ENCODE assay signal across 9 cellular contexts in genomic region chr9:114696814-114697544, GRCh38. TPM values are rescaled to one million over a fixed set of nuclear protein-coding genes. Genes with fewer than 3 reads are reported as not detected.
DNase-seq lines count a peak whose midpoint lies in the region; ATAC-seq, FAIRE-seq and TF ChIP-seq lines count a peak whose summit lies in the region.
"Had no signal": no experiment of that assay in that cellular context is flagged by ENCODE, and none has a peak within 500 bp of the region (broad histone marks: within the 10 kb centered on the region; RNA-seq: fewer than 3 reads in every experiment).

No MANE protein-coding gene starts in this region.

- no peak for TF ChIP-seq CTCF in GM10248 (IDR thresholded peaks at IDR 0.05; ENCODE audit: control extremely low read depth, extremely low read depth, low read depth, missing control alignments)
- no peak for TF ChIP-seq CTCF in MM.1S (IDR thresholded peaks at IDR 0.05; ENCODE audit: low read length)
- no peak for TF ChIP-seq CTCF in endothelial cell of umbilical vein (IDR thresholded peaks at IDR 0.05; ENCODE audit: extremely low read depth in 1 of 2, insufficient read depth in 1 of 2, low read depth in 1 of 2, low read length in 2 of 2)

- peaks cover 20% of the 10 kb centered on the region for H3F3A ChIP-seq in MM.1S (ENCODE audit: insufficient read depth, low read length)

- CTCF ChIA-PET in GM10248 (lab: Yijun Ruan, JAX), result interaction anchor here (1.0 to 4.5 kb wide), 7 partner anchors 10 to 317 kb away, joined by 3 to 33 read pairs (median 4); partner anchors contain the start of gene TEX48
- CTCF ChIA-PET in endothelial cell of umbilical vein (lab: Charles Lee), result no interaction called here

- no peaks in the 10 kb centered on the region for H3K9me1 ChIP-seq in endothelial cell of umbilical vein (replicated peaks; ENCODE audit: control insufficient read depth, extremely low read depth, insufficient read depth, low read length)

- POLR2A ChIA-PET in GM10248 (lab: Yijun Ruan, JAX), result interaction anchor here (1.4 kb wide), 1 partner anchor 10 kb away, joined by 5 read pairs; no protein-coding TSS in a partner anchor
- POLR2A ChIA-PET in endothelial cell of umbilical vein (lab: Charles Lee), result no interaction called here

- ATAC-seq in GM21576 (IDR thresholded peaks at IDR 0.05; ENCODE audit: unreplicated experiment), result peak; percentile 71

- dilution Hi-C loops in endothelial cell of umbilical vein (cut with MboI; ENCODE audit: extremely low pct_ligation_motif_present, low sequenced_read_pairs), result no loop called here

- no peaks in the 10 kb centered on the region for H3K79me2 ChIP-seq in MM.1S (ENCODE audit: low read length)
- H3K79me2 ChIP-seq in endothelial cell of umbilical vein (ENCODE audit: control insufficient read depth, insufficient read depth, low read length), result no peaks in the 10 kb centered on the region

- no peak for FAIRE-seq in endothelial cell of umbilical vein (lab: Jason Lieb, UNC)

- peak; percentile 68 for DNase-seq in GM10248 (ENCODE audit: extremely low spot score)
- peak; percentile 78 for DNase-seq in MM.1S
- no peak for DNase-seq in endothelial cell of umbilical vein (ENCODE audit: low read depth, low spot score)
- no peak for DNase-seq in NCI-H748 (lab: John Stamatoyannopoulos, UW; ENCODE audit: unreplicated experiment)
- no peak for DNase-seq in pons (ENCODE audit: low spot score)
- DNase-seq in DMS153 (lab: John Stamatoyannopoulos, UW), result no peak
- no peak for DNase-seq in midbrain (lab: John Stamatoyannopoulos, UW)

- no peak overlapping the region for H2AFZ ChIP-seq in MM.1S (ENCODE audit: low read length)
- H2AFZ ChIP-seq in endothelial cell of umbilical vein (ENCODE audit: low read depth, low read length), result no peak overlapping the region

- intact Hi-C loops in endothelial cell of umbilical vein (cut with micrococcal nuclease), result no loop called here

- H3K9ac ChIP-seq in MM.1S (ENCODE audit: low read length), result no peak overlapping the region
- no peak overlapping the region for H3K9ac ChIP-seq in endothelial cell of umbilical vein (replicated peaks; ENCODE audit: extremely low read depth, insufficient read depth, low read length)

- H3K9me3 ChIP-seq in MM.1S (replicated peaks; ENCODE audit: insufficient read depth, low read length) (no peaks in the 10 kb centered on the region), endothelial cell of umbilical vein (replicated peaks; ENCODE audit: control insufficient read depth, insufficient read depth, low read length) (no peaks in the 10 kb centered on the region)

- H3K27me3 ChIP-seq in MM.1S (replicated peaks; ENCODE audit: insufficient read depth, low read length), result no peaks in the 10 kb centered on the region
- H3K27me3 ChIP-seq in endothelial cell of umbilical vein (ENCODE audit: control insufficient read depth in 2 of 2, insufficient read depth in 2 of 2, low read length in 2 of 2), result no peaks in the 10 kb centered on the region

- H3K36me3 ChIP-seq in MM.1S (replicated peaks; ENCODE audit: insufficient read depth, low read length), result no peaks in the 10 kb centered on the region
- no peaks in the 10 kb centered on the region for H3K36me3 ChIP-seq in endothelial cell of umbilical vein (ENCODE audit: control insufficient read depth in 2 of 2, extremely low read depth in 1 of 2, insufficient read depth in 2 of 2, low read length in 2 of 2)

- H4K20me1 ChIP-seq in MM.1S (ENCODE audit: insufficient read depth, low read length) (no peaks in the 10 kb centered on the region), endothelial cell of umbilical vein (replicated peaks; ENCODE audit: control insufficient read depth, extremely low read depth, insufficient read depth, low read length) (no peaks in the 10 kb centered on the region)

- TF ChIP-seq POLR2A in endothelial cell of umbilical vein (IDR thresholded peaks at IDR 0.05; ENCODE audit: low read depth, low read length), result no peak

- H3K9me2 ChIP-seq in MM.1S (replicated peaks; ENCODE audit: insufficient read depth, low read length), result no peaks in the 10 kb centered on the region

- no TSS peak for BruUV-seq in endothelial cell of umbilical vein (replicated peaks; lab: Mats Ljungman, UMichigan)

- no peak overlapping the region for H3K4me3 ChIP-seq in MM.1S (ENCODE audit: low read length)
- no peak overlapping the region for H3K4me3 ChIP-seq in endothelial cell of umbilical vein (replicated peaks in 1 of 3; ENCODE audit: insufficient read depth in 1 of 3, low read depth in 1 of 3, low read length in 3 of 3)

- H3K4me1 ChIP-seq in MM.1S (ENCODE audit: low read length) (peaks cover 32% of the 10 kb centered on the region), endothelial cell of umbilical vein (ENCODE audit: control insufficient read depth, extremely low read depth, insufficient read depth, low read length) (no peaks in the 10 kb centered on the region)

- H3K27ac ChIP-seq in MM.1S (ENCODE audit: low read length) (peak overlapping the region; percentile 4; the same call in 1 of the 2 replicates), endothelial cell of umbilical vein (ENCODE audit: insufficient read depth, low read depth, low read length) (no peak overlapping the region)

- peak overlapping the region; percentile 35 for H3K4me2 ChIP-seq in MM.1S (ENCODE audit: low read depth, low read length)
- H3K4me2 ChIP-seq in endothelial cell of umbilical vein (ENCODE audit: insufficient read depth, low read length), result no peak overlapping the region

TF ChIP-seq in endothelial cell of umbilical vein, 7 proteins besides CTCF, POLR2A, EP300 and RAD21:
- TF ChIP-seq POLR2AphosphoS5 (IDR thresholded peaks at IDR 0.05; ENCODE audit: insufficient read depth, low read depth, low read length) (no peak), EZH2 (IDR thresholded peaks at IDR 0.05; ENCODE audit: borderline replicate concordance, low read depth, low read length, severe bottlenecking) (no peak), FOS (IDR thresholded peaks at IDR 0.05; ENCODE audit: borderline replicate concordance, insufficient read depth, low read length) (peak; percentile 30), MAX (IDR thresholded peaks at IDR 0.05; ENCODE audit: insufficient read depth, insufficient read length) (no peak), GATA2 (IDR thresholded peaks at IDR 0.05; ENCODE audit: insufficient read depth, insufficient read length, low read depth, low read length) (no peak)

RNA-seq across cellular contexts. Expression of gene TEX48, which starts 15.0 kb away (rescaled TPM):
- total RNA-seq in endothelial cell of umbilical vein, result not detected in 2 replicates
- polyA plus RNA-seq in endothelial cell of umbilical vein, result not detected in 2 replicates
- not detected in 2 replicates for polyA plus RNA-seq in endothelial cell of umbilical vein (2011; cell fraction: cytosol; rRNA removed)
- polyA plus RNA-seq in endothelial cell of umbilical vein (2011; cell fraction: nucleus; rRNA removed), result not detected in 2 replicates
- polyA plus RNA-seq in endothelial cell of umbilical vein (2012), result not detected in 2 replicates
- not detected in 2 replicates for polyA minus RNA-seq in endothelial cell of umbilical vein
- not detected for polyA minus RNA-seq in endothelial cell of umbilical vein (2011; cell fraction: cytosol; rRNA and poly(A)+ RNA removed)
- not detected in 2 replicates for polyA minus RNA-seq in endothelial cell of umbilical vein (2011; cell fraction: nucleus; rRNA and poly(A)+ RNA removed)
- total RNA-seq: pulmonary artery endothelial cell had no signal

RNA-seq across cellular contexts. Expression of gene TEX53, which starts 39.4 kb away (rescaled TPM):
- total RNA-seq in endothelial cell of umbilical vein, result not detected in 2 replicates
- polyA plus RNA-seq in endothelial cell of umbilical vein, result not detected in 2 replicates
- polyA plus RNA-seq in endothelial cell of umbilical vein (2011; cell fraction: cytosol; rRNA removed), result not detected in 2 replicates
- not detected in 2 replicates for polyA plus RNA-seq in endothelial cell of umbilical vein (2011; cell fraction: nucleus; rRNA removed)
- not detected in 2 replicates for polyA plus RNA-seq in endothelial cell of umbilical vein (2012)
- not detected in 2 replicates for polyA minus RNA-seq in endothelial cell of umbilical vein
- polyA minus RNA-seq in endothelial cell of umbilical vein (2011; cell fraction: cytosol; rRNA and poly(A)+ RNA removed), result not detected
- polyA minus RNA-seq in endothelial cell of umbilical vein (2011; cell fraction: nucleus; rRNA and poly(A)+ RNA removed), result not detected in 2 replicates
- total RNA-seq: pulmonary artery endothelial cell had no signal

Comparison
In these comparisons a context has a peak if more than half of its experiments do, and no peak if none do; other contexts are left out.
1. DNase-seq: peak in GM10248 (single experiment) and MM.1S (single experiment); none in endothelial cell of umbilical vein (single experiment), NCI-H748 (single experiment), pons (single experiment), DMS153 (single experiment) and midbrain (single experiment).